19 cellular contexts compared by ENCODE assay signal in the genomic region with DNA sequence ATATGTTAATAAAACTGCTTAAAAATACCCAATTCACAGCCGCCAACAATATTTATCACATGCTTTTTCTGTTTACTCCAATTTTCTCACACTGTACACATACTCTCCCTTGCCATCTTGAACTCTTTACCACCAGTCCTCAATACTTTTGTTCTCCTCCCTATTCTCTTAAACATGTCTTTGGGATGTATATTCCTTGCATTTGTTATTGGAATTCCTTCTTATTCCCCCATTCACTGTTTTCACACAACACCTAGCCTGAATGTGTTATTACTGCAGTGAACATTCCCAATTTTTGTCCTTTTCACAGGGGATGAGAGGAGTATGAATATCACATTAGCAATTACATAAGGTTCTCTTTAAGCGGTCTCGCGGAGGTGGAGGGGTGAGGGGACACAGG.
DNase-seq lines count a peak whose midpoint lies in the region; ATAC-seq and TF ChIP-seq lines count a peak whose summit lies in the region.
"Had no signal": no experiment of that assay in that cellular context is flagged by ENCODE, and none has a peak within 500 bp of the region (broad histone marks: within the 10 kb centered on the region; RNA-seq: fewer than 3 reads in every experiment).

No MANE protein-coding gene starts in this region.

- no peaks in the 10 kb centered on the region for H3K9me3 Mint-ChIP-seq in IgD-negative memory B cell
- H3K9me3 Mint-ChIP-seq in activated CD4-positive, alpha-beta T cell treated with anti-CD3 and anti-CD28 coated beads, Interleukin-2, amount 10 ng/mL, durations not matched to agents 7 days and 5 days: no peaks in the 10 kb centered on the region
- no peaks in the 10 kb centered on the region for H3K9me3 Mint-ChIP-seq in neural progenitor cell
- H3K9me3 Mint-ChIP-seq: CD4-positive, alpha-beta T cell; CD8-positive, alpha-beta memory T cell had no signal

- H3K9ac ChIP-seq in neural progenitor cell: no peak overlapping the region
- H3K9ac ChIP-seq: BLaER1, GM23248 had no signal

- H3K4me2 ChIP-seq in neural progenitor cell: no peak overlapping the region
- H3K4me2 ChIP-seq: BLaER1 had no signal

- peaks cover 7% of the 10 kb centered on the region for H4K20me1 ChIP-seq in neural progenitor cell (ENCODE audit: low read depth)

- peaks cover 20% of the 10 kb centered on the region; the same call in 1 of the 2 replicates for H3K36me3 ChIP-seq in HAP-1 (replicated peaks)
- peaks cover 7 to 61% of the 10 kb centered on the region in 2 donors for H3K36me3 ChIP-seq in psoas muscle (ENCODE audit: insufficient read depth in 1 of 2, low read depth in 1 of 2)
- H3K36me3 ChIP-seq in neural progenitor cell: peaks cover 20% of the 10 kb centered on the region

- H3K4me1 Mint-ChIP-seq in IgD-negative memory B cell: peaks cover 0 to 9% (median 2%) of the 10 kb centered on the region in 3 donors
- no peaks in the 10 kb centered on the region for H3K4me1 Mint-ChIP-seq in activated CD4-positive, alpha-beta T cell treated with anti-CD3 and anti-CD28 coated beads, Interleukin-2, amount 10 ng/mL, durations not matched to agents 7 days and 5 days
- H3K4me1 Mint-ChIP-seq in neural progenitor cell: no peaks in the 10 kb centered on the region

- peaks cover 19% of the 10 kb centered on the region for H3K79me2 ChIP-seq in neural progenitor cell (ENCODE audit: low read depth)

- no peak for ATAC-seq in psoas muscle
- ATAC-seq: GM12878, HCT116 had no signal

- H2AFZ ChIP-seq in neural progenitor cell (replicated peaks): no peak overlapping the region
- H2AFZ ChIP-seq: GM23248 had no signal

- CTCF ChIA-PET in activated CD4-positive, alpha-beta T cell treated with anti-CD3 and anti-CD28 coated beads, Interleukin-2, amount 10 ng/mL, durations not matched to agents 7 days and 5 days (lab: Charles Lee): no interaction called here

- no peaks in the 10 kb centered on the region for H3K9me3 ChIP-seq in HAP-1
- no peaks in the 10 kb centered on the region for H3K9me3 ChIP-seq in psoas muscle
- H3K9me3 ChIP-seq in neural progenitor cell (ENCODE audit: low read depth): no peaks in the 10 kb centered on the region
- H3K9me3 ChIP-seq: BLaER1 had no signal

- H3K4me1 ChIP-seq in HAP-1 (peaks cover 40% of the 10 kb centered on the region), psoas muscle (peaks cover 13% of the 10 kb centered on the region), neural progenitor cell (no peaks in the 10 kb centered on the region)
- H3K4me1 ChIP-seq: BLaER1 had no signal

- H3K27me3 ChIP-seq in HAP-1 (ENCODE audit: low read depth): no peaks in the 10 kb centered on the region
- no peaks in the 10 kb centered on the region for H3K27me3 ChIP-seq in psoas muscle (ENCODE audit: insufficient read depth in 3 of 3, low read length in 2 of 3)
- H3K27me3 ChIP-seq in neural progenitor cell: no peaks in the 10 kb centered on the region
- H3K27me3 ChIP-seq: BLaER1 had no signal

- no peak overlapping the region for H3K4me3 Mint-ChIP-seq in IgD-negative memory B cell
- no peak overlapping the region for H3K4me3 Mint-ChIP-seq in activated CD4-positive, alpha-beta T cell treated with anti-CD3 and anti-CD28 coated beads, Interleukin-2, amount 10 ng/mL, durations not matched to agents 7 days and 5 days
- no peak overlapping the region for H3K4me3 Mint-ChIP-seq in neural progenitor cell
- H3K4me3 Mint-ChIP-seq: B cell; CD4-positive, alpha-beta T cell; CD8-positive, alpha-beta memory T cell had no signal

- WGBS in psoas muscle, 3 donors: 96 to 99% (median 97%) methylated on average over 4 of the region's 4 CpGs

- no peak overlapping the region for H3K4me3 ChIP-seq in HAP-1
- no peak overlapping the region for H3K4me3 ChIP-seq in psoas muscle
- no peak overlapping the region for H3K4me3 ChIP-seq in neural progenitor cell
- H3K4me3 ChIP-seq: BLaER1, GM12878, GM23248 had no signal

- in situ Hi-C loops in HAP-1 (cut with MboI; ENCODE audit: low sequenced_read_pairs): no loop called here

- H3F3A ChIP-seq in neural progenitor cell (ENCODE audit: low read depth): peaks cover 10% of the 10 kb centered on the region

- TF ChIP-seq CTCF in psoas muscle (IDR thresholded peaks at IDR 0.05) (no peak), neural progenitor cell (IDR thresholded peaks at IDR 0.05) (no peak)

- H3K27ac Mint-ChIP-seq in IgD-negative memory B cell (peak overlapping the region in 2 of 3 donors; percentile 75 to 77), neural progenitor cell (no peak overlapping the region)
- no peak overlapping the region for H3K27ac Mint-ChIP-seq in activated CD4-positive, alpha-beta T cell treated with anti-CD3 and anti-CD28 coated beads, Interleukin-2, amount 10 ng/mL, durations not matched to agents 7 days and 5 days
- H3K27ac Mint-ChIP-seq: B cell; CD4-positive, alpha-beta T cell had no signal

- DNase-seq in HAP-1 (ENCODE audit: low spot score in 2 of 2) (peak; percentile 62 to 93), psoas muscle (no peak), neural progenitor cell (ENCODE audit: low spot score) (no peak), NCI-H187 (lab: John Stamatoyannopoulos, UW) (no peak)
- no peak for DNase-seq in activated CD4-positive, alpha-beta T cell treated with anti-CD3 and anti-CD28 coated beads, Interleukin-2, amount 10 ng/mL, durations not matched to agents 7 days and 5 days
- DNase-seq: CD4-positive, alpha-beta T cell; CD8-positive, alpha-beta memory T cell; DMS 273 treated with DMSO at 0.1 percent for 48 hours; DMS79; EL; GDM1; GM23248; H7 had no signal

- H3K36me3 Mint-ChIP-seq in IgD-negative memory B cell: peaks cover 16% of the 10 kb centered on the region
- H3K36me3 Mint-ChIP-seq in activated CD4-positive, alpha-beta T cell treated with anti-CD3 and anti-CD28 coated beads, Interleukin-2, amount 10 ng/mL, durations not matched to agents 7 days and 5 days (ENCODE audit: low read depth): peaks cover 65% of the 10 kb centered on the region
- H3K36me3 Mint-ChIP-seq in neural progenitor cell: peaks cover 53% of the 10 kb centered on the region

- POLR2A ChIA-PET in activated CD4-positive, alpha-beta T cell treated with anti-CD3 and anti-CD28 coated beads, Interleukin-2, amount 10 ng/mL, durations not matched to agents 7 days and 5 days (lab: Charles Lee): no interaction called here

- peak overlapping the region; percentile 44 for H3K27ac ChIP-seq in psoas muscle
- H3K27ac ChIP-seq in neural progenitor cell: no peak overlapping the region
- H3K27ac ChIP-seq: BLaER1, C4-2B, GM23248 had no signal

- H3K27me3 Mint-ChIP-seq in IgD-negative memory B cell: no peaks in the 10 kb centered on the region
- no peaks in the 10 kb centered on the region for H3K27me3 Mint-ChIP-seq in activated CD4-positive, alpha-beta T cell treated with anti-CD3 and anti-CD28 coated beads, Interleukin-2, amount 10 ng/mL, durations not matched to agents 7 days and 5 days
- H3K27me3 Mint-ChIP-seq in neural progenitor cell (ENCODE audit: insufficient read depth, low read depth): no peaks in the 10 kb centered on the region
- H3K27me3 Mint-ChIP-seq: B cell; CD4-positive, alpha-beta T cell had no signal

- intact Hi-C loops in psoas muscle (cut with DNase I): loop anchor here (10.0 kb wide), 1 partner anchor 89 kb away; no protein-coding TSS in a partner anchor

Comparison
In these comparisons a context has a peak if more than half of its experiments do, and no peak if none do; other contexts are left out.
1. DNase-seq: peak in HAP-1 (2 of 2); none in psoas muscle (0 of 2), activated CD4-positive, alpha-beta T cell treated with anti-CD3 and anti-CD28 coated beads, Interleukin-2, amount 10 ng/mL, durations not matched to agents 7 days and 5 days (single experiment), neural progenitor cell (single experiment) and NCI-H187 (0 of 2).
2. H3K27ac Mint-ChIP-seq: peak in IgD-negative memory B cell (2 of 3); none in activated CD4-positive, alpha-beta T cell treated with anti-CD3 and anti-CD28 coated beads, Interleukin-2, amount 10 ng/mL, durations not matched to agents 7 days and 5 days (single experiment) and neural progenitor cell (single experiment).